In the genomic region with DNA sequence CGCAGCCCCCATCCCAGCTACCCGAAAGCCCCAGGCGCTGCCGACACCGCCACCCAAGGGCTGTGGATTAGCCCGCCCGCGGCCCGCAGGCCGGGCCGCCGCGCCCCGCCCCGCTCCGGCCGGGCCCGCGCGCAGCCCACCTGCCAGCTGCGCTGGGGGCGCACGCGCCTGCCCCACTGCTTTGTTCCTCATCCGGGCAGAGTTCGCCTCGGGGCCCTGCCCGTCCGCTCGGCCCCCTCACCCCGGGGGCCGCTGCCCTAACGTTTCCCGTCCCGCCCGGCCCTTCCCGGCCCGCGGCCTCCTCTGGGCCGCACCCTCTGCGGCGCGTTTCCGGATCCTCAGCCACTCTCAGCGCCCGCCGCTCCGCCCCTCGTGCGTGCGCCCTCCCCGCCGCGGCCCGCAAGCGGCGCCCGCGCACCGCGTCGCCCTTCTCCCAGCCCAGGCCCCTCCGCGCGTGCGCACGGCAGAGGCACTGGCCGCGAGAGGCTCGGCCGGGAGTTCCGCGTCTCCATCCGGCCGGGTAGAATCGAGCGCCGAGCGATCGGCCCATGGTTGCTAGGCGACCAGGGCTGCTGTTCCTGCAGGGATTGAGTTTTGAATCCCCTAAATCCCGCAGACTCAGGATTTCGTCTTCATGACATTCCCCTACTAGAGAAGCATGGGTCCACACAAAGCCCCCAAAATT, we compare ENCODE assay signal across 8 cellular contexts. TPM values are rescaled to one million over a fixed set of nuclear protein-coding genes. Genes with fewer than 3 reads are reported as not detected.
DNase-seq lines count a peak whose midpoint lies in the region; ATAC-seq and TF ChIP-seq lines count a peak whose summit lies in the region.

A gene with protein sequence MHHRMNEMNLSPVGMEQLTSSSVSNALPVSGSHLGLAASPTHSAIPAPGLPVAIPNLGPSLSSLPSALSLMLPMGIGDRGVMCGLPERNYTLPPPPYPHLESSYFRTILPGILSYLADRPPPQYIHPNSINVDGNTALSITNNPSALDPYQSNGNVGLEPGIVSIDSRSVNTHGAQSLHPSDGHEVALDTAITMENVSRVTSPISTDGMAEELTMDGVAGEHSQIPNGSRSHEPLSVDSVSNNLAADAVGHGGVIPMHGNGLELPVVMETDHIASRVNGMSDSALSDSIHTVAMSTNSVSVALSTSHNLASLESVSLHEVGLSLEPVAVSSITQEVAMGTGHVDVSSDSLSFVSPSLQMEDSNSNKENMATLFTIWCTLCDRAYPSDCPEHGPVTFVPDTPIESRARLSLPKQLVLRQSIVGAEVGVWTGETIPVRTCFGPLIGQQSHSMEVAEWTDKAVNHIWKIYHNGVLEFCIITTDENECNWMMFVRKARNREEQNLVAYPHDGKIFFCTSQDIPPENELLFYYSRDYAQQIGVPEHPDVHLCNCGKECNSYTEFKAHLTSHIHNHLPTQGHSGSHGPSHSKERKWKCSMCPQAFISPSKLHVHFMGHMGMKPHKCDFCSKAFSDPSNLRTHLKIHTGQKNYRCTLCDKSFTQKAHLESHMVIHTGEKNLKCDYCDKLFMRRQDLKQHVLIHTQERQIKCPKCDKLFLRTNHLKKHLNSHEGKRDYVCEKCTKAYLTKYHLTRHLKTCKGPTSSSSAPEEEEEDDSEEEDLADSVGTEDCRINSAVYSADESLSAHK (minus strand): TSS at position 321 of the 685 bp plus-strand sequence. CDS start 622 bp downstream, outside the sequence.

- H3K36me3 Mint-ChIP-seq in type B pancreatic cell, result peaks cover 5% of the 10 kb centered on the region

- H3K4me3 ChIP-seq in GM12875 (ENCODE audit: low read depth, low read length) (peak within 1 kb of the TSS; percentile 78), adipocyte (ENCODE audit: low read length) (peak within 1 kb of the TSS; percentile 89)

- TF ChIP-seq CTCF in GM12875 (IDR thresholded peaks at IDR 0.05; ENCODE audit: borderline replicate concordance, insufficient read depth, low read depth, low read length), result peak; percentile 81
- peak; percentile 52 for TF ChIP-seq CTCF in type B pancreatic cell (conservative IDR thresholded peaks at IDR 0.05)

- peaks cover 10% of the 10 kb centered on the region for H3K36me3 ChIP-seq in adipocyte (ENCODE audit: control insufficient read depth, insufficient read depth, low read length, severe bottlenecking)

- H3K4me1 Mint-ChIP-seq in type B pancreatic cell (ENCODE audit: unreplicated experiment), result peaks cover 14% of the 10 kb centered on the region

- no peaks in the 10 kb centered on the region for H3K9me3 ChIP-seq in adipocyte (ENCODE audit: control insufficient read depth, low read length)

- H3K4me3 Mint-ChIP-seq in type B pancreatic cell, result peak within 1 kb of the TSS; percentile 91

- ATAC-seq in HG02798 (IDR thresholded peaks at IDR 0.05; ENCODE audit: poor library complexity, unreplicated experiment), result peak; percentile 96

- peak within 1 kb of the TSS; percentile 96 for H3K9ac ChIP-seq in adipocyte (ENCODE audit: low read length)

- no peaks in the 10 kb centered on the region for H3K9me3 Mint-ChIP-seq in type B pancreatic cell

- no peaks in the 10 kb centered on the region for H3K27me3 ChIP-seq in adipocyte (replicated peaks; ENCODE audit: control insufficient read depth, insufficient read depth, low read length)

- H3K27me3 Mint-ChIP-seq in type B pancreatic cell, result no peaks in the 10 kb centered on the region

- DNase-seq in NCI-H1417 treated with DMSO at 0.1 percent for 48 hours (lab: John Stamatoyannopoulos, UW) (peak; percentile 81), SW480 (ENCODE audit: low spot score) (peak; percentile 86), adipocyte (ENCODE audit: low read depth) (peak; percentile 99), cardiac septum (ENCODE audit: low spot score) (peak; percentile 95), pons (ENCODE audit: low spot score) (peak; percentile 90), type B pancreatic cell (ENCODE audit: extremely low spot score, unreplicated experiment) (peak; percentile 98)

- H3K4me1 ChIP-seq in adipocyte (ENCODE audit: control insufficient read depth, insufficient read depth, low read length), result peaks cover 33% of the 10 kb centered on the region

- intact Hi-C loops in cardiac septum (cut with DNase I), result loop anchor here (5.0 kb wide), 1 partner anchor 74 kb away; a partner anchor contains a TSS

- H3K27ac Mint-ChIP-seq in type B pancreatic cell, result peak within 1 kb of the TSS; percentile 94

RNA-seq across cellular contexts. Expression of the gene that starts here (rescaled TPM):
- 13.2 TPM for total RNA-seq in cardiac septum
- total RNA-seq in type B pancreatic cell (ENCODE audit: low replicate concordance), result 35.0 and 38.9 TPM in 2 replicates

Comparison
In these comparisons a context has a peak if more than half of its experiments do, and no peak if none do; other contexts are left out.
1. Peak in every context shown above with its lines: DNase-seq, ATAC-seq and H3K4me3 ChIP-seq.